ENCODE assay signal across 16 cellular contexts in the genomic region with DNA sequence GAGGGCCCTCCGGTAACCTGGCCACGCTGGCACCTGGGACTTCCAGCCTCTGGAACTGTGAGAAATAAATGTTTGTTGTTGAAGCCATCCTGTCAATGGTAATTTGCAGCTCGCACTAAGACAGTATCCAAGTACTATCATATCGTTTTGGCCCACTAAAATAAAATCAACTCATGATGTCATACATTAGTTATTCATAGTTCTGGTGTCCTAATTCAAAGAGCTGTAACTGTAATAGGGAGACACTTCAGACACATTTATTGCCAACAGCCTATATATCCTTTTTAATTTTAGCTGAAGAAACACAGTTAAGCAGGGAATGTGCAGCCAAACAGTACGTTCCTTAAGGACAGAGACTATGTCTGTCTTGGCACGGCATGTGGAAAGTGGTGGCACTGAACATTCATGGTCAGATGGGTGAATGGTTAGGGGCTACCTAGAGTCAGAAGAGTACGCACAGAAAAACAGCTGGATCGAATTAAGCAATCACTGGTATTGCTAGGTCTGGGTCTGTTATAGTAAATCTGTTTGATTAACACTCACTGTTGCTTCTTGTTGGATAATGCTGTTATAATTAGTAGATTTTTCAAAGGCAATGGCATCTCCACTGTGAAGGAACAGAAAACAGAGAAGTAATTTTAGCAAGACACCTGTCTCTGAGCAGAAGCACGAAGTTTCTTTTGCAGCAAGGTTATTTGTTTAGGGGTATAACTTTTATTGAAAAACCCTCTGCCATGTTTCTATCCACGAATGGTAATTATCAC. TPM values are rescaled to one million over a fixed set of nuclear protein-coding genes. Genes with fewer than 3 reads are reported as not detected.
A peak's percentile ranks its signal among the peaks of the same experiment; 100 is the strongest.
DNase-seq lines count a peak whose midpoint lies in the region; ATAC-seq and TF ChIP-seq lines count a peak whose summit lies in the region.
"Had no signal": no experiment of that assay in that cellular context is flagged by ENCODE, and none has a peak within 500 bp of the region (broad histone marks: within the 10 kb centered on the region; RNA-seq: fewer than 3 reads in every experiment).

No MANE protein-coding gene starts in this region.

- no peaks in the 10 kb centered on the region for H3K9me3 Mint-ChIP-seq in T-helper 2 cell treated with Interferon-gamma antibody and Interleukin-4, amounts not matched to agents 5 μg/mL and 100 μg/mL, for 36 hours
- H3K9me3 Mint-ChIP-seq: CD4-positive, alpha-beta T cell had no signal

- no peaks in the 10 kb centered on the region for H3K36me3 ChIP-seq in heart left ventricle
- H3K36me3 ChIP-seq in left ventricle myocardium inferior = no peaks in the 10 kb centered on the region
- no peaks in the 10 kb centered on the region for H3K36me3 ChIP-seq in SK-N-SH (replicated peaks in 1 of 2; ENCODE audit: control insufficient read depth in 1 of 2, insufficient read depth in 2 of 2, low read length in 1 of 2)
- no peaks in the 10 kb centered on the region for H3K36me3 ChIP-seq in skeletal muscle tissue (ENCODE audit: control insufficient read depth in 3 of 3, insufficient read depth in 3 of 3, low read length in 3 of 3)

- H3K9me3 ChIP-seq in heart left ventricle (no peaks in the 10 kb centered on the region), left ventricle myocardium inferior (replicated peaks) (no peaks in the 10 kb centered on the region), SK-N-SH (no peaks in the 10 kb centered on the region), skeletal muscle tissue (ENCODE audit: control insufficient read depth in 3 of 3, low read length in 3 of 3) (no peaks in the 10 kb centered on the region)

- H3F3A ChIP-seq in SK-N-SH (replicated peaks; ENCODE audit: insufficient read depth) = peaks cover 4% of the 10 kb centered on the region

- H3K27me3 Mint-ChIP-seq in T-helper 2 cell treated with Interferon-gamma antibody and Interleukin-4, amounts not matched to agents 5 μg/mL and 100 μg/mL, for 36 hours (ENCODE audit: low read depth) = no peaks in the 10 kb centered on the region
- H3K27me3 Mint-ChIP-seq: CD4-positive, alpha-beta T cell had no signal

- peak overlapping the region in 1 of 12 donors; percentile 18 for H3K27ac ChIP-seq in heart left ventricle
- no peak overlapping the region for H3K27ac ChIP-seq in left ventricle myocardium inferior (replicated peaks)
- no peak overlapping the region; a peak in 1 of 4 replicates for H3K27ac ChIP-seq in SK-N-SH (ENCODE audit: low read depth in 2 of 2, low read length in 1 of 2)
- peak overlapping the region; percentile 59 for H3K27ac ChIP-seq in skeletal muscle tissue (ENCODE audit: low read depth, low read length)
- H3K27ac ChIP-seq: GM23248, HL-60 had no signal

- H3K9me2 ChIP-seq in SK-N-SH = no peaks in the 10 kb centered on the region

- H4K20me1 ChIP-seq in SK-N-SH (ENCODE audit: insufficient read depth) = no peaks in the 10 kb centered on the region

- no peak overlapping the region for H3K4me3 ChIP-seq in heart left ventricle
- H3K4me3 ChIP-seq in left ventricle myocardium inferior = no peak overlapping the region
- no peak overlapping the region for H3K4me3 ChIP-seq in SK-N-SH (ENCODE audit: low read depth in 2 of 2, low read length in 1 of 2)
- H3K4me3 ChIP-seq in skeletal muscle tissue (ENCODE audit: low read length in 3 of 3) = peak overlapping the region in 2 of 3 donors; percentile 17 to 52
- H3K4me3 ChIP-seq: GM23248 had no signal

- no peak for TF ChIP-seq RAD21 in SK-N-SH (IDR thresholded peaks at IDR 0.05; ENCODE audit: low read length)

- POLR2A ChIA-PET in SK-N-SH (lab: Yijun Ruan, JAX) = no interaction called here

- no peak overlapping the region for H2AFZ ChIP-seq in SK-N-SH (ENCODE audit: low read depth)
- H2AFZ ChIP-seq: GM23248 had no signal

- peak; percentile 24 to 73 (median 53) for ATAC-seq in heart left ventricle
- ATAC-seq in left lobe of liver = no peak
- ATAC-seq in GM21529 (IDR thresholded peaks at IDR 0.05; ENCODE audit: unreplicated experiment) = no peak
- ATAC-seq: HCT116 had no signal

- WGBS in heart left ventricle, 4 donors = 54 to 57% (median 55%) methylated on average over 10 of the region's 10 CpGs
- WGBS in SK-N-SH (ENCODE audit: low lambda C conversion rate) = 41% methylated on average over 8 of the region's 10 CpGs

- TF ChIP-seq POLR2A in heart left ventricle (IDR thresholded peaks at IDR 0.05) = no peak

- no peak for TF ChIP-seq EP300 in SK-N-SH (IDR thresholded peaks at IDR 0.05; ENCODE audit: borderline replicate concordance in 1 of 2, low read depth in 1 of 2, low read length in 1 of 2)

- H3K4me3 Mint-ChIP-seq in T-helper 2 cell treated with Interferon-gamma antibody and Interleukin-4, amounts not matched to agents 5 μg/mL and 100 μg/mL, for 36 hours = no peak overlapping the region
- H3K4me3 Mint-ChIP-seq: CD4-positive, alpha-beta T cell had no signal

- TF ChIP-seq CTCF in heart left ventricle (IDR thresholded peaks at IDR 0.05) (no peak), left ventricle myocardium inferior (IDR thresholded peaks at IDR 0.05; ENCODE audit: borderline replicate concordance) (no peak), SK-N-SH (IDR thresholded peaks at IDR 0.05) (no peak)

- DNase-seq in heart left ventricle (no peak), left ventricle myocardium inferior (no peak), SK-N-SH (peak; percentile 40), left lobe of liver (ENCODE audit: low spot score) (peak; percentile 7)
- no peak for DNase-seq in T-helper 2 cell treated with Interferon-gamma antibody and Interleukin-4, amounts not matched to agents 5 μg/mL and 100 μg/mL, for 36 hours (ENCODE audit: low spot score)
- DNase-seq: ACHN; C1 segment of cervical spinal cord; Calu3; CD4-positive, alpha-beta T cell; DMS 273 treated with DMSO at 0.1 percent for 48 hours; GM23248 had no signal

- H3K4me1 ChIP-seq in heart left ventricle = peaks cover 0 to 12% (median 4%) of the 10 kb centered on the region in 12 donors
- H3K4me1 ChIP-seq in left ventricle myocardium inferior = peaks cover 11% of the 10 kb centered on the region
- peaks cover 0 to 16% of the 10 kb centered on the region in 2 experiments; a peak in 3 of 4 replicates for H3K4me1 ChIP-seq in SK-N-SH (ENCODE audit: control insufficient read depth in 1 of 2, insufficient read depth in 2 of 2, low read depth in 1 of 2, low read length in 1 of 2)
- peaks cover 5 to 9% (median 7%) of the 10 kb centered on the region in 3 donors for H3K4me1 ChIP-seq in skeletal muscle tissue (ENCODE audit: control insufficient read depth in 3 of 3, insufficient read depth in 3 of 3, low read length in 3 of 3)

- H3K27me3 ChIP-seq in heart left ventricle (no peaks in the 10 kb centered on the region), left ventricle myocardium inferior (ENCODE audit: low read depth) (no peaks in the 10 kb centered on the region), SK-N-SH (ENCODE audit: insufficient read depth) (no peaks in the 10 kb centered on the region), skeletal muscle tissue (ENCODE audit: control insufficient read depth in 3 of 3, insufficient read depth in 3 of 3, low read length in 3 of 3) (no peaks in the 10 kb centered on the region)

- no peak overlapping the region for H3K4me2 ChIP-seq in SK-N-SH

- peaks cover 7% of the 10 kb centered on the region for H3K4me1 Mint-ChIP-seq in T-helper 2 cell treated with Interferon-gamma antibody and Interleukin-4, amounts not matched to agents 5 μg/mL and 100 μg/mL, for 36 hours (ENCODE audit: low read depth)

- H3K27ac Mint-ChIP-seq in T-helper 2 cell treated with Interferon-gamma antibody and Interleukin-4, amounts not matched to agents 5 μg/mL and 100 μg/mL, for 36 hours = no peak overlapping the region
- H3K27ac Mint-ChIP-seq: CD4-positive, alpha-beta T cell had no signal

- no peak overlapping the region for H3K9ac ChIP-seq in SK-N-SH
- H3K9ac ChIP-seq in skeletal muscle tissue (ENCODE audit: low read depth in 1 of 3, low read length in 3 of 3) = peak overlapping the region in 1 of 3 donors; percentile 45
- H3K9ac ChIP-seq: GM23248 had no signal

- H3K79me2 ChIP-seq in SK-N-SH (ENCODE audit: insufficient read depth) = no peaks in the 10 kb centered on the region

- H3K36me3 Mint-ChIP-seq in T-helper 2 cell treated with Interferon-gamma antibody and Interleukin-4, amounts not matched to agents 5 μg/mL and 100 μg/mL, for 36 hours (ENCODE audit: low read depth) = peaks cover 8% of the 10 kb centered on the region

- CTCF ChIA-PET in SK-N-SH (lab: Yijun Ruan, JAX) = interaction anchor here (1.2 to 2.9 kb wide), 2 partner anchors 9 to 422 kb away, joined by 3 to 14 read pairs; no protein-coding TSS in a partner anchor

- intact Hi-C loops in heart left ventricle (cut with DNase I) (loop anchor here in 2 of 10 donors (5.0 to 10.0 kb wide), 2 partner anchors 74 to 266 kb away; a partner anchor contains a TSS), left ventricle myocardium inferior (cut with micrococcal nuclease) (no loop called here)

TF ChIP-seq in SK-N-SH, 30 proteins besides CTCF, POLR2A, EP300 and RAD21:
- TF ChIP-seq, protein P1, sequence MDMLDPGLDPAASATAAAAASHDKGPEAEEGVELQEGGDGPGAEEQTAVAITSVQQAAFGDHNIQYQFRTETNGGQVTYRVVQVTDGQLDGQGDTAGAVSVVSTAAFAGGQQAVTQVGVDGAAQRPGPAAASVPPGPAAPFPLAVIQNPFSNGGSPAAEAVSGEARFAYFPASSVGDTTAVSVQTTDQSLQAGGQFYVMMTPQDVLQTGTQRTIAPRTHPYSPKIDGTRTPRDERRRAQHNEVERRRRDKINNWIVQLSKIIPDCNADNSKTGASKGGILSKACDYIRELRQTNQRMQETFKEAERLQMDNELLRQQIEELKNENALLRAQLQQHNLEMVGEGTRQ (IDR thresholded peaks at IDR 0.05; ENCODE audit: borderline replicate concordance, low read depth, low read length) = no peak
- peak; percentile 56 for TF ChIP-seq TCF12 (IDR thresholded peaks at IDR 0.05)

RNA-seq across cellular contexts. Expression of a gene that starts 41.3 kb away (rescaled TPM):
- total RNA-seq in heart left ventricle = 1 to 10 TPM in 1 of 9 donors, under 1 TPM in 3, not detected in 5; 0.18 to 1.1 (median 0.46) TPM
- not detected for polyA plus RNA-seq in heart left ventricle
- total RNA-seq in left ventricle myocardium inferior = not detected
- 1.1 and 1.4 TPM in 2 replicates for polyA plus RNA-seq in SK-N-SH (2012; rRNA removed)
- polyA plus RNA-seq in SK-N-SH (2012; cell fraction: cytosol; rRNA removed) = 0.75 and 0.93 TPM in 2 replicates
- 0.44 and 0.83 TPM in 2 replicates for polyA plus RNA-seq in SK-N-SH (2012; cell fraction: nucleus; rRNA removed)
- not detected for total RNA-seq in left lobe of liver
- 1.6 TPM for total RNA-seq in skeletal muscle tissue

RNA-seq across cellular contexts. Expression of a gene that starts 46.3 kb away (rescaled TPM):
- 1 to 10 TPM in 2 of 9 donors, under 1 TPM in 2, not detected in 5; 0.17 to 2.0 (median 0.93) TPM for total RNA-seq in heart left ventricle
- under 1 TPM; 0.12 to 0.50 TPM for polyA plus RNA-seq in heart left ventricle
- not detected for total RNA-seq in left ventricle myocardium inferior
- polyA plus RNA-seq in SK-N-SH (2012; rRNA removed) = 0.07 and 0.11 TPM in 2 replicates
- 0.06 and 0.10 TPM in 2 replicates for polyA plus RNA-seq in SK-N-SH (2012; cell fraction: cytosol; rRNA removed)
- 0.32 and 1.1 TPM in 2 replicates for polyA plus RNA-seq in SK-N-SH (2012; cell fraction: nucleus; rRNA removed)
- not detected for total RNA-seq in left lobe of liver
- under 0.01 TPM for total RNA-seq in skeletal muscle tissue
- total RNA-seq: A172, Calu3 had no signal

Comparison
In these comparisons a context has a peak if more than half of its experiments do, and no peak if none do; other contexts are left out.
1. ATAC-seq: peak in heart left ventricle (4 of 4); none in left lobe of liver (single experiment) and GM21529 (single experiment).
2. DNase-seq: peak in SK-N-SH (single experiment) and left lobe of liver (single experiment); none in heart left ventricle (0 of 5), left ventricle myocardium inferior (single experiment) and T-helper 2 cell treated with Interferon-gamma antibody and Interleukin-4, amounts not matched to agents 5 μg/mL and 100 μg/mL, for 36 hours (single experiment).
3. H3K4me3 ChIP-seq: peak in skeletal muscle tissue (2 of 3); none in heart left ventricle (0 of 12), left ventricle myocardium inferior (single experiment) and SK-N-SH (0 of 2).